In the genomic region with DNA sequence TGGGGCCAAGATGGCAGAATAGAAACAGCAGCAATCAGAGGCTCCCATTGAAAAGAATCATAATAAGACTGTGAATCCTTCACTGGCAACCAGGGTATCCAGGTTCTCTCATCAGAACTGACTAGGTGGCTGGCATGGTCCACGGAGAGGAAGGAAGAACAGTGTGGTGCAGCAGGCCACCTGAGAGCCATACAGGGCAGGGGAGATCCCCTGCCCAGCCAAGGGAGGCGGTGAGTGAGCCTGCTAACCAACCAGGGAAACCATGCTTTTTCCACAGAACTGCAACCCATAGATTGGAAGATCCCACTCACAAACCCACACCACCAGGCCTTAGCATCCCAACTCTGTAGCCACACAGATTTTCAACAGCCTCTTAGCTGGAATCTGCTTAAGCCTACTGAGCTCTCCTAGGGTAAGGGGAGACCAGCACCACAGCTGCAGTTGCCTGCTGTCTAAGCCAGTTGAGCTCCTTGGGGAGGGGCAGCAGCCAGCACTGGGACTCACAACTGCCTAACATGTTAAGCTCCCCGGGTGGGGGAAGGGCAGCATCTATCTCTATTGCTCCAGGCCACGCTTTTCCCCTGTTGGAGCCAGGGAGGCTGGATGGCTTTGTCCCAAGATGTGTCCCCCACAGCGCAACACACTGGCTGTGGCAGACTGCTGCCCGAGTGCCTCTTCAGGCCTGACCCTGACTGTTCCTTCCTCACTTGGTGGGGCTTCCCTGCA, we compare ENCODE assay signal across 28 cellular contexts.
"Had no signal": no experiment of that assay in that cellular context is flagged by ENCODE, and none has a peak within 500 bp of the region (broad histone marks: within the 10 kb centered on the region; RNA-seq: fewer than 3 reads in every experiment).

No MANE protein-coding gene starts in this region.

- H3K9me3 Mint-ChIP-seq: activated CD4-positive, alpha-beta T cell treated with anti-CD3 and anti-CD28 coated beads, Interleukin-2, amount 10 ng/mL, durations not matched to agents 7 days and 5 days; activated naive CD4-positive, alpha-beta T cell treated with anti-CD3 and anti-CD28 coated beads, Interleukin-2, amount 50 U/mL, for 24 hours; activated naive CD8-positive, alpha-beta T cell treated with anti-CD3 and anti-CD28 coated beads, Interleukin-2, amount 50 U/mL, for 24 hours; activated T-cell treated with anti-CD3 and anti-CD28 coated beads, Interleukin-2, amount 50 U/mL, for 4 hours; activated T-helper 17 cell treated with anti-CD3 and anti-CD28 coated beads, Interleukin-2, amount 50 U/mL, for 72 hours; T-helper 1 cell treated with Interleukin-12 subunit alpha and Interleukin-12 subunit beta and Interleukin-4 antibody, amounts not matched to agents 30 μg/mL and 1 μg/mL, for 36 hours had no signal

- H3K27me3 Mint-ChIP-seq: dendritic cell treated with granulocyte-macrophage colony-stimulating factor and Interleukin-4, amounts not matched to agents 40 ng/mL and 50 ng/mL, for 4 days had no signal

- ATAC-seq: activated naive CD8-positive, alpha-beta T cell treated with anti-CD3 and anti-CD28 coated beads, Interleukin-2, amount 50 U/mL, for 24 hours; activated T-cell treated with anti-CD3 and anti-CD28 coated beads, Interleukin-2, amount 50 U/mL, for 4 hours; activated T-helper 17 cell treated with anti-CD3 and anti-CD28 coated beads, Interleukin-2, amount 50 U/mL, for 72 hours; foreskin keratinocyte; heart left ventricle; pancreas had no signal

- H3K4me1 Mint-ChIP-seq: activated CD4-positive, alpha-beta memory T cell treated with anti-CD3 and anti-CD28 coated beads, Interleukin-2, amount 10 ng/mL, durations not matched to agents 7 days and 5 days; activated CD4-positive, alpha-beta T cell treated with anti-CD3 and anti-CD28 coated beads, Interleukin-2, amount 10 ng/mL, durations not matched to agents 7 days and 5 days; activated naive CD4-positive, alpha-beta T cell treated with anti-CD3 and anti-CD28 coated beads, Interleukin-2, amount 50 U/mL, for 24 hours; activated naive CD8-positive, alpha-beta T cell treated with anti-CD3 and anti-CD28 coated beads, Interleukin-2, amount 50 U/mL, for 24 hours; activated T-helper 17 cell treated with anti-CD3 and anti-CD28 coated beads, Interleukin-2, amount 50 U/mL, for 72 hours; nephron had no signal

- H3K27ac Mint-ChIP-seq: activated CD4-positive, alpha-beta memory T cell treated with anti-CD3 and anti-CD28 coated beads, Interleukin-2, amount 10 ng/mL, durations not matched to agents 7 days and 5 days; activated CD4-positive, alpha-beta T cell treated with anti-CD3 and anti-CD28 coated beads, Interleukin-2, amount 10 ng/mL, durations not matched to agents 7 days and 5 days; activated naive CD4-positive, alpha-beta T cell treated with anti-CD3 and anti-CD28 coated beads, Interleukin-2, amount 50 U/mL, for 24 hours; activated naive CD8-positive, alpha-beta T cell treated with anti-CD3 and anti-CD28 coated beads, Interleukin-2, amount 50 U/mL, for 24 hours; activated T-helper 17 cell treated with anti-CD3 and anti-CD28 coated beads, Interleukin-2, amount 50 U/mL, for 72 hours; dendritic cell treated with granulocyte-macrophage colony-stimulating factor and Interleukin-4, amounts not matched to agents 40 ng/mL and 50 ng/mL, for 4 days; nephron; T-helper 1 cell treated with Interleukin-12 subunit alpha and Interleukin-12 subunit beta and Interleukin-4 antibody, amounts not matched to agents 30 μg/mL and 1 μg/mL, for 36 hours had no signal

- H3K36me3 Mint-ChIP-seq: activated naive CD4-positive, alpha-beta T cell treated with anti-CD3 and anti-CD28 coated beads, Interleukin-2, amount 50 U/mL, for 24 hours had no signal

- H3K4me3 Mint-ChIP-seq: activated CD4-positive, alpha-beta memory T cell treated with anti-CD3 and anti-CD28 coated beads, Interleukin-2, amount 10 ng/mL, durations not matched to agents 7 days and 5 days; activated CD4-positive, alpha-beta T cell treated with anti-CD3 and anti-CD28 coated beads, Interleukin-2, amount 10 ng/mL, durations not matched to agents 7 days and 5 days; activated naive CD4-positive, alpha-beta T cell treated with anti-CD3 and anti-CD28 coated beads, Interleukin-2, amount 50 U/mL, for 24 hours; activated naive CD8-positive, alpha-beta T cell treated with anti-CD3 and anti-CD28 coated beads, Interleukin-2, amount 50 U/mL, for 24 hours; activated T-cell treated with anti-CD3 and anti-CD28 coated beads, Interleukin-2, amount 50 U/mL, for 4 hours; activated T-helper 17 cell treated with anti-CD3 and anti-CD28 coated beads, Interleukin-2, amount 50 U/mL, for 72 hours; dendritic cell treated with granulocyte-macrophage colony-stimulating factor and Interleukin-4, amounts not matched to agents 40 ng/mL and 50 ng/mL, for 4 days; nephron; T-helper 1 cell treated with Interleukin-12 subunit alpha and Interleukin-12 subunit beta and Interleukin-4 antibody, amounts not matched to agents 30 μg/mL and 1 μg/mL, for 36 hours had no signal

- DNase-seq: activated CD4-positive, alpha-beta memory T cell treated with anti-CD3 and anti-CD28 coated beads, Interleukin-2, amount 10 ng/mL, durations not matched to agents 7 days and 5 days; activated CD4-positive, alpha-beta T cell treated with anti-CD3 and anti-CD28 coated beads for 1 hour; activated CD4-positive, alpha-beta T cell treated with anti-CD3 and anti-CD28 coated beads, Interleukin-2, amount 10 ng/mL, durations not matched to agents 7 days and 5 days; activated CD8-positive, alpha-beta memory T cell treated with anti-CD3 and anti-CD28 coated beads, Interleukin-2, amount 50 U/mL, for 48 hours; activated gamma-delta T cell treated with Interleukin-2 at 50 U/mL for 16 hours; activated naive CD8-positive, alpha-beta T cell treated with anti-CD3 and anti-CD28 coated beads, Interleukin-2, amount 50 U/mL, for 24 hours; activated T-cell treated with anti-CD3 and anti-CD28 coated beads, Interleukin-2, amount 50 U/mL, for 4 hours; amygdala; caudate nucleus; effector CD4-positive, alpha-beta T cell; foreskin keratinocyte; heart left ventricle; hypothalamus; nucleus accumbens; pancreas; retina; sigmoid colon; stimulated activated CD4-positive, alpha-beta T cell treated with anti-CD3 and anti-CD28 coated beads, Interleukin-1b, Interleukin-23, amount 100 ng/mL, for 48 hours; stimulated activated CD4-positive, alpha-beta T cell treated with anti-CD3 and anti-CD28 coated beads, Interleukin-4, amount 100 ng/mL, for 4 hours; stimulated activated CD8-positive, alpha-beta memory T cell treated with anti-CD3 and anti-CD28 coated beads, Interleukin-4, amount 100 ng/mL, for 48 hours; stimulated activated naive CD4-positive, alpha-beta T cell treated with Interleukin-2 at 50 U/mL for 16 hours; SW 1271; T-helper 9 cell had no signal
